33 cellular contexts compared by ENCODE assay signal in the genomic region with DNA sequence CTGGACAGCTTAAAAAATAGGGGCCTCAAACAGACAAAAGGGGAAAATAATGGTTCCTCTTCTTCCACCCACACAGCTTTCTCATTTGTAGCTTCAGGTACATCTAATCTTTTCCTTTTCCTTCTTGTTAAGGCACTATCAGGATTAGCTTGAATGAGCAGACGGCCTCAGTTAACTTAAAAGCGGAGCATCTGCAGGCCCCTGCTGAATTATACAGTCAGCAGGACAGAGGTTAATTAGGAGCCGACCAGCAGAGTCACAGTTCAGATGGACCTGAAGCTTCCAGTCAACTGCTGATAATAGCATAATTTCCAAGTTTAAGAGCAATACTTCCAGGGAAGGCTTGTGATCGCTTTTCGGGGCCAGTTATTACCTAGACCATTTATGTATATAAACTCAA.
DNase-seq lines count a peak whose midpoint lies in the region; ATAC-seq, FAIRE-seq and TF ChIP-seq lines count a peak whose summit lies in the region.
"Had no signal": no experiment of that assay in that cellular context is flagged by ENCODE, and none has a peak within 500 bp of the region (broad histone marks: within the 10 kb centered on the region; RNA-seq: fewer than 3 reads in every experiment).

No MANE protein-coding gene starts in this region.

- H3K9me3 Mint-ChIP-seq in neural progenitor cell: peaks cover 9% of the 10 kb centered on the region
- no peaks in the 10 kb centered on the region for H3K9me3 Mint-ChIP-seq in CD8-positive, alpha-beta T cell
- H3K9me3 Mint-ChIP-seq: activated naive CD8-positive, alpha-beta T cell treated with anti-CD3 and anti-CD28 coated beads, Interleukin-2, amount 10 ng/mL, durations not matched to agents 7 days and 5 days; activated T-cell treated with anti-CD3 and anti-CD28 coated beads, Interleukin-2, amount 50 U/mL, for 24 hours; H9; naive B cell; T-cell had no signal

- peaks cover 68% of the 10 kb centered on the region for H3K4me1 Mint-ChIP-seq in neural progenitor cell
- H3K4me1 Mint-ChIP-seq in CD8-positive, alpha-beta T cell (ENCODE audit: low read depth): no peaks in the 10 kb centered on the region
- H3K4me1 Mint-ChIP-seq: activated B cell treated with CpG ODN at 0.5 μM for 24 hours; activated naive CD8-positive, alpha-beta T cell treated with anti-CD3 and anti-CD28 coated beads, Interleukin-2, amount 10 ng/mL, durations not matched to agents 7 days and 5 days; CD4-positive, CD25-positive, alpha-beta regulatory T cell; naive B cell; T-cell had no signal

- no peak overlapping the region for H2AFZ ChIP-seq in GM12878 (ENCODE audit: control insufficient read depth, low read depth, low read length)
- H2AFZ ChIP-seq in neural progenitor cell (replicated peaks): no peak overlapping the region
- H2AFZ ChIP-seq in hepatocyte: no peak overlapping the region

- no peak for FAIRE-seq in GM12878 (lab: Jason Lieb, UNC)
- FAIRE-seq: A204.1, islet of Langerhans had no signal

- H3K4me2 ChIP-seq in GM12878 (ENCODE audit: control insufficient read depth, insufficient read depth) (no peak overlapping the region), neural progenitor cell (peak overlapping the region; percentile 58), hepatocyte (no peak overlapping the region)
- H3K4me2 ChIP-seq: KMS-11 had no signal

- TF ChIP-seq POLR2A in GM12878 (IDR thresholded peaks at IDR 0.05; ENCODE audit: low read depth, low read length): no peak

- H3K9ac ChIP-seq in GM12878 (ENCODE audit: control insufficient read depth, insufficient read depth, low read length): no peak overlapping the region
- H3K9ac ChIP-seq in neural progenitor cell: no peak overlapping the region
- H3K9ac ChIP-seq: KMS-11 had no signal

- intact Hi-C loops in GM12878 (cut with micrococcal nuclease; ENCODE audit: unreplicated experiment) (no loop called here), upper lobe of right lung (cut with DNase I) (no loop called here)
- intact Hi-C loops in CD8-positive, alpha-beta T cell (cut with DNase I, micrococcal nuclease): no loop called here

- H3K9me3 ChIP-seq in GM12878 (replicated peaks; ENCODE audit: control insufficient read depth, insufficient read depth, low read length) (no peaks in the 10 kb centered on the region), neural progenitor cell (ENCODE audit: low read depth) (no peaks in the 10 kb centered on the region), upper lobe of right lung (no peaks in the 10 kb centered on the region), hepatocyte (ENCODE audit: low read depth) (no peaks in the 10 kb centered on the region)
- no peaks in the 10 kb centered on the region for H3K9me3 ChIP-seq in CD8-positive, alpha-beta T cell (ENCODE audit: low read length)
- H3K9me3 ChIP-seq: colonic mucosa had no signal

- no peak for TF ChIP-seq EP300 in GM12878 (IDR thresholded peaks at IDR 0.05; ENCODE audit: borderline replicate concordance in 1 of 2, control insufficient read depth in 1 of 2, low read depth in 2 of 2, low read length in 2 of 2)

- no peak for TF ChIP-seq RAD21 in GM12878 (IDR thresholded peaks at IDR 0.05; ENCODE audit: insufficient read depth, low read depth, low read length)

- H3K4me3 Mint-ChIP-seq in neural progenitor cell: peak overlapping the region; percentile 6
- H3K4me3 Mint-ChIP-seq in CD8-positive, alpha-beta T cell: no peak overlapping the region
- H3K4me3 Mint-ChIP-seq: activated B cell treated with CpG ODN at 0.5 μM for 24 hours; activated naive CD8-positive, alpha-beta T cell treated with anti-CD3 and anti-CD28 coated beads, Interleukin-2, amount 10 ng/mL, durations not matched to agents 7 days and 5 days; activated T-cell treated with anti-CD3 and anti-CD28 coated beads, Interleukin-2, amount 50 U/mL, for 24 hours; CD4-positive, CD25-positive, alpha-beta regulatory T cell; naive B cell; T-cell had no signal

- 18% methylated on average over 5 of the region's 5 CpGs for WGBS in GM12878 (ENCODE audit: insufficient coverage, insufficient replicate concordance, low lambda C conversion rate, missing lambda C conversion rate)
- 57% methylated on average over 5 of the region's 5 CpGs for WGBS in hepatocyte (ENCODE audit: low lambda C conversion rate, missing lambda C conversion rate)

- peak; percentile 57 for DNase-seq in NCI-H524 treated with DMSO at 0.1 percent for 48 hours (lab: John Stamatoyannopoulos, UW)
- no peak for DNase-seq in GM12878 (ENCODE audit: low read depth, low spot score)
- DNase-seq in neural progenitor cell (ENCODE audit: low spot score): peak; percentile 69
- DNase-seq in NCI-H2081 (lab: John Stamatoyannopoulos, UW): no peak
- DNase-seq in CD8-positive, alpha-beta T cell: no peak
- no peak for DNase-seq in upper lobe of right lung
- DNase-seq in hepatocyte (ENCODE audit: low spot score): no peak
- DNase-seq: activated B cell treated with CpG ODN at 0.5 μM for 24 hours; activated gamma-delta T cell treated with Interleukin-2 at 50 U/mL for 16 hours; activated naive CD8-positive, alpha-beta T cell treated with anti-CD3 and anti-CD28 coated beads, Interleukin-2, amount 10 ng/mL, durations not matched to agents 7 days and 5 days; activated T-cell treated with anti-CD3 and anti-CD28 coated beads, Interleukin-2, amount 50 U/mL, for 24 hours; aorta; CD4-positive, CD25-positive, alpha-beta regulatory T cell; colonic mucosa; effector CD8-positive, alpha-beta T cell; H9; left ventricle myocardium superior; midbrain; MM.1S; naive B cell; NCI-H2081 treated with DMSO at 0.1 percent for 48 hours; NCI-H2227 treated with DMSO at 0.1 percent for 48 hours; NCI-H774; occipital lobe; RPMI8226; stimulated activated naive CD4-positive, alpha-beta T cell; T-cell had no signal

- BruUV-seq in GM12878 (replicated peaks; lab: Mats Ljungman, UMichigan): no TSS peak

- H4K20me1 ChIP-seq in GM12878 (ENCODE audit: control insufficient read depth, insufficient read depth) (no peaks in the 10 kb centered on the region), neural progenitor cell (ENCODE audit: low read depth) (no peaks in the 10 kb centered on the region), hepatocyte (ENCODE audit: insufficient read depth, poor library complexity, severe bottlenecking) (no peaks in the 10 kb centered on the region)

- POLR2A ChIA-PET in GM12878 (lab: Charles Lee): no interaction called here
- POLR2A ChIA-PET in CD8-positive, alpha-beta T cell (lab: Charles Lee): no interaction called here

- no peaks in the 10 kb centered on the region for H3K4me1 ChIP-seq in GM12878 (ENCODE audit: control insufficient read depth, insufficient read depth, low read length)
- peaks cover 43% of the 10 kb centered on the region for H3K4me1 ChIP-seq in neural progenitor cell
- H3K4me1 ChIP-seq in CD8-positive, alpha-beta T cell (ENCODE audit: insufficient read depth, low read length): no peaks in the 10 kb centered on the region
- no peaks in the 10 kb centered on the region for H3K4me1 ChIP-seq in upper lobe of right lung
- H3K4me1 ChIP-seq in hepatocyte (ENCODE audit: insufficient read depth): peaks cover 6% of the 10 kb centered on the region
- H3K4me1 ChIP-seq: colonic mucosa had no signal

- H3F3A ChIP-seq in neural progenitor cell (ENCODE audit: low read depth): peaks cover 22% of the 10 kb centered on the region

- no peaks in the 10 kb centered on the region for H3K36me3 ChIP-seq in GM12878 (ENCODE audit: control insufficient read depth in 2 of 2, insufficient read depth in 2 of 2, low read length in 1 of 2)
- no peaks in the 10 kb centered on the region for H3K36me3 ChIP-seq in neural progenitor cell
- H3K36me3 ChIP-seq in CD8-positive, alpha-beta T cell (ENCODE audit: insufficient read depth, low read length): no peaks in the 10 kb centered on the region
- no peaks in the 10 kb centered on the region for H3K36me3 ChIP-seq in upper lobe of right lung
- no peaks in the 10 kb centered on the region for H3K36me3 ChIP-seq in hepatocyte (replicated peaks; ENCODE audit: insufficient read depth, low read depth)
- H3K36me3 ChIP-seq: cardiac muscle cell, colonic mucosa had no signal

- no peak; the same call in 1 of the 3 replicates for ATAC-seq in GM12878
- ATAC-seq in CD8-positive, alpha-beta T cell: no peak
- no peak for ATAC-seq in upper lobe of right lung
- ATAC-seq: left ventricle myocardium superior, T-cell had no signal

- H3K27me3 Mint-ChIP-seq in neural progenitor cell (ENCODE audit: insufficient read depth, low read depth): peaks cover 33% of the 10 kb centered on the region
- H3K27me3 Mint-ChIP-seq in CD8-positive, alpha-beta T cell (ENCODE audit: low read depth): peaks cover 4% of the 10 kb centered on the region
- H3K27me3 Mint-ChIP-seq: CD4-positive, CD25-positive, alpha-beta regulatory T cell had no signal

- no peaks in the 10 kb centered on the region for H3K79me2 ChIP-seq in GM12878 (ENCODE audit: control insufficient read depth, insufficient read depth, low read length)
- no peaks in the 10 kb centered on the region for H3K79me2 ChIP-seq in neural progenitor cell (ENCODE audit: low read depth)
- no peaks in the 10 kb centered on the region for H3K79me2 ChIP-seq in hepatocyte

- H3K27ac ChIP-seq in 22Rv1 (peak overlapping the region; percentile 44; the same call in 1 of the 2 replicates), GM12878 (ENCODE audit: control insufficient read depth, insufficient read depth) (no peak overlapping the region), neural progenitor cell (no peak overlapping the region), upper lobe of right lung (no peak overlapping the region), hepatocyte (no peak overlapping the region)
- no peak overlapping the region for H3K27ac ChIP-seq in CD8-positive, alpha-beta T cell (ENCODE audit: low read depth, low read length)
- H3K27ac ChIP-seq: cardiac muscle cell, colonic mucosa, KMS-11, skin epidermis had no signal

- no peaks in the 10 kb centered on the region for H3K27me3 ChIP-seq in GM12878 (replicated peaks in 1 of 2; ENCODE audit: control insufficient read depth in 2 of 2, insufficient read depth in 2 of 2, low read length in 1 of 2)
- no peaks in the 10 kb centered on the region for H3K27me3 ChIP-seq in neural progenitor cell
- no peaks in the 10 kb centered on the region for H3K27me3 ChIP-seq in CD8-positive, alpha-beta T cell (ENCODE audit: insufficient read depth, low read length)
- no peaks in the 10 kb centered on the region for H3K27me3 ChIP-seq in upper lobe of right lung
- H3K27me3 ChIP-seq in hepatocyte: no peaks in the 10 kb centered on the region
- H3K27me3 ChIP-seq: cardiac muscle cell, colonic mucosa had no signal

- in situ Hi-C loops in GM12878 (cut with MboI): no loop called here

- H3K27ac Mint-ChIP-seq in neural progenitor cell: no peak overlapping the region
- no peak overlapping the region for H3K27ac Mint-ChIP-seq in CD8-positive, alpha-beta T cell
- H3K27ac Mint-ChIP-seq: activated B cell treated with CpG ODN at 0.5 μM for 24 hours; activated naive CD8-positive, alpha-beta T cell treated with anti-CD3 and anti-CD28 coated beads, Interleukin-2, amount 10 ng/mL, durations not matched to agents 7 days and 5 days; activated T-cell treated with anti-CD3 and anti-CD28 coated beads, Interleukin-2, amount 50 U/mL, for 24 hours; CD4-positive, CD25-positive, alpha-beta regulatory T cell; H9; naive B cell; T-cell had no signal

- CTCF ChIA-PET in GM12878 (lab: Yijun Ruan, JAX): interaction anchor here (1.5 kb wide), 1 partner anchor 10 kb away, joined by 3 read pairs; no protein-coding TSS in a partner anchor
- CTCF ChIA-PET in CD8-positive, alpha-beta T cell (lab: Charles Lee): interaction anchor here (0.7 kb wide), 1 partner anchor 9 kb away, joined by 3 read pairs; no protein-coding TSS in a partner anchor

- SMC1A ChIA-PET in GM12878 (lab: Charles Lee; ENCODE audit: uncharacterized antibody, unreplicated experiment): interaction anchor here (1.0 to 2.0 kb wide), 2 partner anchors 16 to 19 kb away, joined by 6 read pairs; no protein-coding TSS in a partner anchor

- H3K36me3 Mint-ChIP-seq in neural progenitor cell: peaks cover 7% of the 10 kb centered on the region
- no peaks in the 10 kb centered on the region for H3K36me3 Mint-ChIP-seq in CD8-positive, alpha-beta T cell
- H3K36me3 Mint-ChIP-seq: activated naive CD8-positive, alpha-beta T cell treated with anti-CD3 and anti-CD28 coated beads, Interleukin-2, amount 10 ng/mL, durations not matched to agents 7 days and 5 days; CD4-positive, CD25-positive, alpha-beta regulatory T cell; naive B cell; T-cell had no signal

- RAD21 ChIA-PET in GM12878 (lab: Charles Lee; ENCODE audit: unreplicated experiment): no interaction called here

- TF ChIP-seq CTCF in 22Rv1 (IDR thresholded peaks at IDR 0.05) (no peak), GM12878 (IDR thresholded peaks at IDR 0.05 in 2 of 3, conservative IDR thresholded peaks at IDR 0.05 in 1 of 3; ENCODE audit: control insufficient read depth in 2 of 3, extremely low read depth in 1 of 3, insufficient read depth in 1 of 3, low read depth in 3 of 3, low read length in 3 of 3) (no peak), neural progenitor cell (IDR thresholded peaks at IDR 0.05) (no peak), upper lobe of right lung (IDR thresholded peaks at IDR 0.05) (no peak), hepatocyte (IDR thresholded peaks at IDR 0.05; ENCODE audit: poor library complexity) (no peak)
- TF ChIP-seq CTCF in CD8-positive, alpha-beta T cell (IDR thresholded peaks at IDR 0.05): no peak

- no peak overlapping the region for H3K4me3 ChIP-seq in GM12878
- H3K4me3 ChIP-seq in neural progenitor cell: peak overlapping the region; percentile 9
- no peak overlapping the region for H3K4me3 ChIP-seq in CD8-positive, alpha-beta T cell (ENCODE audit: low read depth, low read length)
- H3K4me3 ChIP-seq in upper lobe of right lung: no peak overlapping the region
- H3K4me3 ChIP-seq in hepatocyte: no peak overlapping the region
- H3K4me3 ChIP-seq: cardiac muscle cell, colonic mucosa, skin epidermis had no signal

- no peaks in the 10 kb centered on the region for H3K9me2 ChIP-seq in hepatocyte (replicated peaks; ENCODE audit: insufficient read depth)

Comparison
In these comparisons a context has a peak if more than half of its experiments do, and no peak if none do; other contexts are left out.
1. DNase-seq: peak in NCI-H524 treated with DMSO at 0.1 percent for 48 hours (single experiment) and neural progenitor cell (single experiment); none in GM12878 (single experiment), NCI-H2081 (0 of 2), CD8-positive, alpha-beta T cell (0 of 7), upper lobe of right lung (single experiment) and hepatocyte (single experiment).